Comparison of ENCODE assay signal across 32 cellular contexts in genomic region chr18:69143084-69143483, GRCh38.
"Had no signal": no experiment of that assay in that cellular context is flagged by ENCODE, and none has a peak within 500 bp of the region (broad histone marks: within the 10 kb centered on the region; RNA-seq: fewer than 3 reads in every experiment).

No MANE protein-coding gene starts in this region.

- H3K4me3 ChIP-seq: adrenal gland, body of pancreas, breast epithelium had no signal

- DNase-seq: activated CD4-positive, alpha-beta memory T cell treated with anti-CD3 and anti-CD28 coated beads, Interleukin-2, amount 10 ng/mL, durations not matched to agents 7 days and 5 days; activated CD4-positive, alpha-beta T cell treated with anti-CD3 and anti-CD28 coated beads for 1 hour; activated CD4-positive, alpha-beta T cell treated with anti-CD3 and anti-CD28 coated beads for 36 hours; activated CD4-positive, alpha-beta T cell treated with anti-CD3 and anti-CD28 coated beads for 48 hours; activated CD4-positive, alpha-beta T cell treated with anti-CD3 and anti-CD28 coated beads, Interleukin-2, amount 10 ng/mL, durations not matched to agents 7 days and 5 days; activated CD4-positive, alpha-beta T cell treated with anti-CD3 and anti-CD28 coated beads, Interleukin-2, amount 50 U/mL, for 48 hours; activated CD4-positive, CD25-positive, alpha-beta regulatory T cell; activated CD8-positive, alpha-beta memory T cell treated with anti-CD3 and anti-CD28 coated beads, Interleukin-2, amount 50 U/mL, for 4 hours; activated CD8-positive, alpha-beta T cell treated with anti-CD3 and anti-CD28 coated beads, Interleukin-2, amount 10 ng/mL, durations not matched to agents 7 days and 5 days; activated effector memory CD4-positive, alpha-beta T cell treated with anti-CD3 and anti-CD28 coated beads, Interleukin-2, amount 50 U/mL, for 16 hours; activated gamma-delta T cell treated with Interleukin-2 at 50 U/mL for 16 hours; activated naive CD4-positive, alpha-beta T cell; activated naive CD4-positive, alpha-beta T cell treated with anti-CD3 and anti-CD28 coated beads for 36 hours; activated naive CD4-positive, alpha-beta T cell treated with anti-CD3 and anti-CD28 coated beads, Interleukin-2, amount 50 U/mL, for 16 hours; activated naive CD8-positive, alpha-beta T cell treated with anti-CD3 and anti-CD28 coated beads for 36 hours; activated T-cell treated with anti-CD3 and anti-CD28 coated beads for 4 hours; activated T-cell treated with anti-CD3 and anti-CD28 coated beads, Interleukin-2, amount 50 U/mL, for 1 hour; activated T-cell treated with anti-CD3 and anti-CD28 coated beads, Interleukin-2, amount 50 U/mL, for 4 hours; activated T-cell treated with anti-CD3 and anti-CD28 coated beads, Interleukin-2, amount 50 U/mL, for 72 hours; adrenal gland; amniotic stem cell; aorta; body of pancreas; brain microvascular endothelial cell; central memory CD4-positive, alpha-beta T cell; T-cell; T-helper 2 cell; T-helper 9 cell had no signal

- FAIRE-seq: astrocyte, TTC549 had no signal

- H3K27ac ChIP-seq: adrenal gland, body of pancreas, brain microvascular endothelial cell, breast epithelium, VCaP had no signal

- H3K27me3 ChIP-seq: adrenal gland, body of pancreas, brain microvascular endothelial cell, breast epithelium had no signal

- H3K4me1 ChIP-seq: adrenal gland, body of pancreas, breast epithelium had no signal

- H3K9me3 ChIP-seq: adrenal gland, body of pancreas, breast epithelium had no signal

- H3K36me3 ChIP-seq: adrenal gland, brain microvascular endothelial cell, breast epithelium had no signal
